Comparison of ENCODE assay signal across 16 cellular contexts in the genomic region with DNA sequence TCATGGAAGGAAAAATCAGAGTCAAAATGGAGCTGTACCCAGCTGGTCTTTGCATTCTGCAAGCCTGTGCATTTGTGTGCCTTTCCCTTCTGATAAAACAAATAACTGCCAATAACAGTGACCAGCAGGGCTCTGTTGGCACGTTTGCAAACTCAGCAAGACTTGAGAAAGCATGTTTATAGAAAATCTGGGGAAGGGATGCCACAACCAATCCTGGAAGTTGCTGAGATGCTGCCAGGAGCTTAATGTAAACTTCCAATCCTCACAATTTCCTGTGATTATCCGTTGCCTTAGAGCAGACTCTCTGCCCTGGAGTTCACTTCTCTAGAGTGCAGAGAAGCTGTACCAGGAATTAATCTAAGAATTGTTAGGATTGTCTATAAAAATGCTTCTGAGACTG. TPM values are rescaled to one million over a fixed set of nuclear protein-coding genes. Genes with fewer than 3 reads are reported as not detected.
DNase-seq lines count a peak whose midpoint lies in the region; ATAC-seq and TF ChIP-seq lines count a peak whose summit lies in the region.
"Had no signal": no experiment of that assay in that cellular context is flagged by ENCODE, and none has a peak within 500 bp of the region (broad histone marks: within the 10 kb centered on the region; RNA-seq: fewer than 3 reads in every experiment).

No MANE protein-coding gene starts in this region.

- no peak overlapping the region for H4K91ac ChIP-seq in IMR-90 (ENCODE audit: insufficient read depth, low read depth, low read length)
- no peak overlapping the region for H4K91ac ChIP-seq in mesenchymal stem cell (ENCODE audit: low read length)

- peak overlapping the region; percentile 39; the same call in 1 of the 2 replicates for H3K4me2 ChIP-seq in BLaER1
- peak overlapping the region; percentile 1; the same call in 1 of the 2 replicates for H3K4me2 ChIP-seq in IMR-90 (ENCODE audit: low read depth, low read length)
- H3K4me2 ChIP-seq in mesenchymal stem cell (ENCODE audit: low read length, poor library complexity, severe bottlenecking) = no peak overlapping the region

- no peak for TF ChIP-seq POLR2A in IMR-90 (IDR thresholded peaks at IDR 0.05; ENCODE audit: low read depth, low read length)

- no peak overlapping the region for H2AFZ ChIP-seq in IMR-90 (replicated peaks; ENCODE audit: low read length, poor library complexity)
- H2AFZ ChIP-seq in mesenchymal stem cell (ENCODE audit: low read depth, low read length) = no peak overlapping the region

- H3K9me3 Mint-ChIP-seq in glutamatergic neuron (ENCODE audit: unreplicated experiment) = no peaks in the 10 kb centered on the region

- H3K9me3 ChIP-seq in BLaER1 (peaks cover 16% of the 10 kb centered on the region), IMR-90 (ENCODE audit: control insufficient read depth, insufficient read depth, low read length) (no peaks in the 10 kb centered on the region), mesenchymal stem cell (ENCODE audit: control insufficient read depth, low read length) (no peaks in the 10 kb centered on the region)
- H3K9me3 ChIP-seq: Caco-2 had no signal

- in situ Hi-C loops in IMR-90 (cut with MboI; ENCODE audit: low sequenced_read_pairs) = no loop called here

- no peaks in the 10 kb centered on the region for H3K4me1 Mint-ChIP-seq in glutamatergic neuron (ENCODE audit: low read depth, unreplicated experiment)
- H3K4me1 Mint-ChIP-seq: CD4-positive, CD25-positive, alpha-beta regulatory T cell had no signal

- H2BK5ac ChIP-seq in IMR-90 (ENCODE audit: low read depth, low read length, poor library complexity, severe bottlenecking) = no peak overlapping the region
- no peak overlapping the region for H2BK5ac ChIP-seq in mesenchymal stem cell (ENCODE audit: low read depth, low read length, poor library complexity, severe bottlenecking)

- CTCF ChIA-PET in IMR-90 (lab: Yijun Ruan, JAX) = interaction anchor here (0.6 to 0.9 kb wide), 5 partner anchors 19 to 80 kb away, joined by 3 to 8 read pairs (median 3); no protein-coding TSS in a partner anchor

- peak; percentile 74 for ATAC-seq in IMR-90 (ENCODE audit: low read depth)

- H3K9me1 ChIP-seq in IMR-90 (ENCODE audit: insufficient read depth, low read length) = no peaks in the 10 kb centered on the region

- no peaks in the 10 kb centered on the region for H3K27me3 ChIP-seq in BLaER1
- H3K27me3 ChIP-seq in IMR-90 (ENCODE audit: control insufficient read depth, insufficient read depth, low read length) = no peaks in the 10 kb centered on the region
- H3K27me3 ChIP-seq in mesenchymal stem cell (ENCODE audit: control insufficient read depth in 1 of 2, insufficient read depth in 1 of 2, low read length in 2 of 2) = no peaks in the 10 kb centered on the region

- no peak overlapping the region for H2BK120ac ChIP-seq in IMR-90 (ENCODE audit: low read depth, low read length)
- no peak overlapping the region for H2BK120ac ChIP-seq in mesenchymal stem cell (ENCODE audit: low read depth, low read length)

- no peak overlapping the region for H2BK20ac ChIP-seq in IMR-90 (ENCODE audit: low read depth, low read length)

- TF ChIP-seq CTCF in IMR-90 (conservative IDR thresholded peaks at IDR 0.05; ENCODE audit: low read depth, low read length) = no peak
- TF ChIP-seq CTCF in glutamatergic neuron (IDR thresholded peaks at IDR 0.05; ENCODE audit: partially characterized antibody, unreplicated experiment) = no peak

- no peak overlapping the region for H2AK9ac ChIP-seq in IMR-90 (replicated peaks; ENCODE audit: low read depth, low read length, poor library complexity)

- no peak overlapping the region for H3K27ac Mint-ChIP-seq in glutamatergic neuron (ENCODE audit: unreplicated experiment)
- H3K27ac Mint-ChIP-seq: CD4-positive, CD25-positive, alpha-beta regulatory T cell; H9 had no signal

- POLR2A ChIA-PET in IMR-90 (lab: Charles Lee; ENCODE audit: unreplicated experiment) = no interaction called here

- no peak overlapping the region for H3K56ac ChIP-seq in IMR-90 (ENCODE audit: extremely low read depth, insufficient read depth, low read length)

- no peak overlapping the region for H3K18ac ChIP-seq in IMR-90 (ENCODE audit: low read depth, low read length)
- no peak overlapping the region for H3K18ac ChIP-seq in mesenchymal stem cell (ENCODE audit: low read depth in 1 of 2, low read length in 2 of 2)

- H2AK5ac ChIP-seq in IMR-90 (ENCODE audit: low read depth, low read length) (no peak overlapping the region), mesenchymal stem cell (ENCODE audit: low read length, severe bottlenecking) (no peak overlapping the region)

- TF ChIP-seq RAD21 in IMR-90 (IDR thresholded peaks at IDR 0.05; ENCODE audit: low read length) = no peak

- no peaks in the 10 kb centered on the region for H3K36me3 ChIP-seq in BLaER1
- no peaks in the 10 kb centered on the region for H3K36me3 ChIP-seq in IMR-90 (ENCODE audit: control insufficient read depth, insufficient read depth, low read length)
- H3K36me3 ChIP-seq in mesenchymal stem cell (ENCODE audit: control insufficient read depth in 1 of 2, insufficient read depth in 2 of 2, low read depth in 1 of 2, low read length in 2 of 2) = peaks cover 0 to 11% of the 10 kb centered on the region in 2 experiments

- dilution Hi-C loops in IMR-90 (cut with HindIII; ENCODE audit: low sequenced_read_pairs, unreplicated experiment) = no loop called here

- WGBS in IMR-90 (ENCODE audit: extremely low coverage in 2 of 2, insufficient read length in 1 of 2), 2 experiments = no CpG with 5 or more reads among the region's 2 CpGs
- WGBS in mesenchymal stem cell = 0% methylated on average over 2 of the region's 2 CpGs

- no TSS peak for BruUV-seq in IMR-90 (replicated peaks; lab: Mats Ljungman, UMichigan)

- H3K4me1 ChIP-seq in BLaER1 = peaks cover 25% of the 10 kb centered on the region
- peaks cover 5% of the 10 kb centered on the region; the same call in 1 of the 2 replicates for H3K4me1 ChIP-seq in IMR-90 (ENCODE audit: control insufficient read depth, insufficient read depth, low read length)
- no peaks in the 10 kb centered on the region for H3K4me1 ChIP-seq in mesenchymal stem cell (ENCODE audit: control insufficient read depth, insufficient read depth, low read depth, low read length)

- no peak overlapping the region for H3K4me3 ChIP-seq in BLaER1
- no peak overlapping the region for H3K4me3 ChIP-seq in IMR-90 (ENCODE audit: insufficient read depth, low read depth, low read length)
- H3K4me3 ChIP-seq in mesenchymal stem cell (ENCODE audit: insufficient read depth in 1 of 2, low read depth in 1 of 2, low read length in 2 of 2) = no peak overlapping the region

- DNase-seq in IMR-90 (peak; percentile 63), brain pericyte (ENCODE audit: low read depth, low spot score) (peak; percentile 25), mesenchymal stem cell (peak; percentile 33), NCI-H526 (lab: John Stamatoyannopoulos, UW) (no peak), GM19240 (ENCODE audit: insufficient read length, low spot score) (no peak), glutamatergic neuron (no peak)
- DNase-seq: Caco-2; CD4-positive, CD25-positive, alpha-beta regulatory T cell; H9; NCI-H1417 treated with DMSO at 0.1 percent for 48 hours; NCI-H1930; NCI-H2171 treated with DMSO at 0.1 percent for 48 hours; NCI-H446 treated with DMSO at 0.1 percent for 48 hours; NCI-H748 treated with DMSO at 0.1 percent for 48 hours had no signal

- no peaks in the 10 kb centered on the region for H3K27me3 Mint-ChIP-seq in glutamatergic neuron (ENCODE audit: unreplicated experiment)

- no peak overlapping the region for H3K4me3 Mint-ChIP-seq in glutamatergic neuron (ENCODE audit: unreplicated experiment)
- H3K4me3 Mint-ChIP-seq: CD4-positive, CD25-positive, alpha-beta regulatory T cell; H9 had no signal

- no peak overlapping the region for H3K23ac ChIP-seq in IMR-90 (ENCODE audit: low read depth, low read length)
- H3K23ac ChIP-seq in mesenchymal stem cell (ENCODE audit: low read length in 2 of 2) = no peak overlapping the region

- H3K4ac ChIP-seq in IMR-90 (ENCODE audit: low read depth, low read length) = no peak overlapping the region
- H3K4ac ChIP-seq in mesenchymal stem cell (ENCODE audit: low read depth in 1 of 2, low read length in 2 of 2) = no peak overlapping the region

- H2BK12ac ChIP-seq in mesenchymal stem cell (ENCODE audit: low read length in 2 of 2) = no peak overlapping the region

- H3K36me3 Mint-ChIP-seq in glutamatergic neuron (ENCODE audit: unreplicated experiment) = peaks cover 10% of the 10 kb centered on the region
- H3K36me3 Mint-ChIP-seq: CD4-positive, CD25-positive, alpha-beta regulatory T cell had no signal

- intact Hi-C loops in IMR-90 (cut with micrococcal nuclease) = no loop called here

- no peak overlapping the region for H2BK15ac ChIP-seq in IMR-90 (ENCODE audit: low read depth, low read length)
- H2BK15ac ChIP-seq in mesenchymal stem cell (ENCODE audit: low read depth, poor library complexity, severe bottlenecking) = no peak overlapping the region

- H4K8ac ChIP-seq in IMR-90 (ENCODE audit: low read depth in 2 of 2, low read length in 2 of 2) (no peak overlapping the region), mesenchymal stem cell (ENCODE audit: low read length) (no peak overlapping the region)

- no peak overlapping the region for H4K5ac ChIP-seq in IMR-90 (ENCODE audit: low read depth, low read length)

- H4K20me1 ChIP-seq in BLaER1 = no peaks in the 10 kb centered on the region
- no peaks in the 10 kb centered on the region for H4K20me1 ChIP-seq in IMR-90 (ENCODE audit: insufficient read depth, low read length)

- no peaks in the 10 kb centered on the region for H3K79me1 ChIP-seq in IMR-90 (ENCODE audit: low read depth in 1 of 2, low read length in 2 of 2)
- H3K79me1 ChIP-seq in mesenchymal stem cell (replicated peaks; ENCODE audit: low read length, poor library complexity, severe bottlenecking) = no peaks in the 10 kb centered on the region

- H3K9ac ChIP-seq in BLaER1 (no peak overlapping the region; the same call in 1 of the 2 replicates), IMR-90 (ENCODE audit: low read depth, low read length) (no peak overlapping the region), mesenchymal stem cell (ENCODE audit: low read length) (no peak overlapping the region)

- H3K14ac ChIP-seq in IMR-90 (replicated peaks; ENCODE audit: low read depth, low read length) (no peak overlapping the region), mesenchymal stem cell (ENCODE audit: low read length in 2 of 2) (no peak overlapping the region)

- H3K27ac ChIP-seq in BLaER1 = no peak overlapping the region
- H3K27ac ChIP-seq in IMR-90 (ENCODE audit: insufficient read depth, low read length) = no peak overlapping the region
- H3K27ac ChIP-seq in mesenchymal stem cell (ENCODE audit: low read length, poor library complexity, severe bottlenecking) = no peak overlapping the region
- H3K27ac ChIP-seq: RWPE1 had no signal

TF ChIP-seq in IMR-90, 13 proteins besides CTCF, POLR2A, EP300 and RAD21:
- 0 out of 2 replicates have a peak, but pooled peaks have one; percentile 40 for TF ChIP-seq MAFK (IDR thresholded peaks at IDR 0.05; ENCODE audit: low read depth, low read length)
- no peak for TF ChIP-seq NFE2L2 (IDR thresholded peaks at IDR 0.05; ENCODE audit: low read depth, low read length)

RNA-seq across cellular contexts. Expression of gene ANXA3, which starts 6.9 kb away (rescaled TPM):
- total RNA-seq in IMR-90 (2012; rRNA removed) (5.0 and 5.3 TPM in 2 replicates), glutamatergic neuron (ENCODE audit: unreplicated experiment) (not detected)
- polyA plus RNA-seq in IMR-90 (2012; rRNA removed) = 4.2 and 4.8 TPM in 2 replicates
- 1.7 and 6.2 TPM in 2 replicates for polyA plus RNA-seq in IMR-90 (2012; cell fraction: cytosol; rRNA removed)
- polyA plus RNA-seq in IMR-90 (2012; cell fraction: nucleus; rRNA removed; ENCODE audit: low replicate concordance) = 1.5 and 9.7 TPM in 2 replicates
- 9.2 TPM for polyA plus RNA-seq in mesenchymal stem cell (2013, experiment 1 of 2)
- 9.7 TPM for polyA plus RNA-seq in mesenchymal stem cell (2013, experiment 2 of 2)
- total RNA-seq: CD4-positive, CD25-positive, alpha-beta regulatory T cell had no signal
- polyA plus RNA-seq: CD4-positive, CD25-positive, alpha-beta regulatory T cell had no signal

Comparison
In these comparisons a context has a peak if more than half of its experiments do, and no peak if none do; other contexts are left out.
1. DNase-seq: peak in IMR-90 (single experiment), brain pericyte (single experiment) and mesenchymal stem cell (single experiment); none in NCI-H526 (0 of 2), GM19240 (single experiment) and glutamatergic neuron (single experiment).